1 cellular context compared by ENCODE assay signal in genomic region chr1:247118946-247119446, GRCh38.
TF ChIP-seq lines count a peak whose summit lies in the region.

No MANE protein-coding gene starts in this region.

TF ChIP-seq in H1, 55 proteins besides CTCF, POLR2A, EP300 and RAD21:
- TF ChIP-seq JUN (IDR thresholded peaks at IDR 0.05; ENCODE audit: low read depth, low read length), result no peak
- TF ChIP-seq SAP30 (IDR thresholded peaks at IDR 0.05; ENCODE audit: insufficient read depth, insufficient replicate concordance, low read length), result no peak
- no peak for TF ChIP-seq GTF2F1 (IDR thresholded peaks at IDR 0.05; ENCODE audit: borderline replicate concordance, low read depth, low read length)
- TF ChIP-seq TEAD4 (IDR thresholded peaks at IDR 0.05; ENCODE audit: low read depth, low read length), result no peak
- no peak for TF ChIP-seq JUND (IDR thresholded peaks at IDR 0.05; ENCODE audit: low read length)
- TF ChIP-seq NANOG (IDR thresholded peaks at IDR 0.05; ENCODE audit: insufficient read depth, low read depth, low read length, poor library complexity, severe bottlenecking), result no peak
- TF ChIP-seq, protein P1, sequence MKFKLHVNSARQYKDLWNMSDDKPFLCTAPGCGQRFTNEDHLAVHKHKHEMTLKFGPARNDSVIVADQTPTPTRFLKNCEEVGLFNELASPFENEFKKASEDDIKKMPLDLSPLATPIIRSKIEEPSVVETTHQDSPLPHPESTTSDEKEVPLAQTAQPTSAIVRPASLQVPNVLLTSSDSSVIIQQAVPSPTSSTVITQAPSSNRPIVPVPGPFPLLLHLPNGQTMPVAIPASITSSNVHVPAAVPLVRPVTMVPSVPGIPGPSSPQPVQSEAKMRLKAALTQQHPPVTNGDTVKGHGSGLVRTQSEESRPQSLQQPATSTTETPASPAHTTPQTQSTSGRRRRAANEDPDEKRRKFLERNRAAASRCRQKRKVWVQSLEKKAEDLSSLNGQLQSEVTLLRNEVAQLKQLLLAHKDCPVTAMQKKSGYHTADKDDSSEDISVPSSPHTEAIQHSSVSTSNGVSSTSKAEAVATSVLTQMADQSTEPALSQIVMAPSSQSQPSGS (IDR thresholded peaks at IDR 0.05; ENCODE audit: low read length), result no peak
- no peak for TF ChIP-seq MAX (IDR thresholded peaks at IDR 0.05)
- no peak for TF ChIP-seq KDM4A (IDR thresholded peaks at IDR 0.05; ENCODE audit: low read depth, low read length, severe bottlenecking)
- TF ChIP-seq SP1 (IDR thresholded peaks at IDR 0.05; ENCODE audit: low read depth, low read length), result no peak
- TF ChIP-seq, protein P2, sequence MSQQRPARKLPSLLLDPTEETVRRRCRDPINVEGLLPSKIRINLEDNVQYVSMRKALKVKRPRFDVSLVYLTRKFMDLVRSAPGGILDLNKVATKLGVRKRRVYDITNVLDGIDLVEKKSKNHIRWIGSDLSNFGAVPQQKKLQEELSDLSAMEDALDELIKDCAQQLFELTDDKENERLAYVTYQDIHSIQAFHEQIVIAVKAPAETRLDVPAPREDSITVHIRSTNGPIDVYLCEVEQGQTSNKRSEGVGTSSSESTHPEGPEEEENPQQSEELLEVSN (IDR thresholded peaks at IDR 0.05), result no peak
- no peak for TF ChIP-seq TBP (IDR thresholded peaks at IDR 0.05; ENCODE audit: low read depth, low read length)
- TF ChIP-seq MAFK (IDR thresholded peaks at IDR 0.05; ENCODE audit: low read depth, low read length), result no peak
- no peak for TF ChIP-seq SP4 (IDR thresholded peaks at IDR 0.05; ENCODE audit: low read length)
- TF ChIP-seq YY1 (IDR thresholded peaks at IDR 0.05; ENCODE audit: low read depth, low read length), result no peak
